Comparison of ENCODE assay signal across 11 cellular contexts in genomic region chr3:170021083-170021482, GRCh38. TPM values are rescaled to one million over a fixed set of nuclear protein-coding genes. Genes with fewer than 3 reads are reported as not detected.
A peak's percentile ranks its signal among the peaks of the same experiment; 100 is the strongest.
DNase-seq lines count a peak whose midpoint lies in the region; ATAC-seq, FAIRE-seq and TF ChIP-seq lines count a peak whose summit lies in the region.
"Had no signal": no experiment of that assay in that cellular context is flagged by ENCODE, and none has a peak within 500 bp of the region (broad histone marks: within the 10 kb centered on the region; RNA-seq: fewer than 3 reads in every experiment).

No MANE protein-coding gene starts in this region.

- H3K4me1 ChIP-seq in K562 (replicated peaks in 1 of 2; ENCODE audit: control insufficient read depth in 2 of 2, insufficient read depth in 2 of 2, low read length in 2 of 2) (no peaks in the 10 kb centered on the region; a peak in 1 of 5 replicates), osteoblast (ENCODE audit: insufficient read depth, low read length) (no peaks in the 10 kb centered on the region)

- no TSS peak for BruUV-seq in K562 (replicated peaks; lab: Mats Ljungman, UMichigan)

- no peak overlapping the region for H3K4me3 Mint-ChIP-seq in activated naive CD4-positive, alpha-beta T cell treated with anti-CD3 and anti-CD28 coated beads, Interleukin-2, amount 50 U/mL, for 24 hours
- no peak overlapping the region for H3K4me3 Mint-ChIP-seq in activated naive CD4-positive, alpha-beta T cell treated with anti-CD3 and anti-CD28 coated beads, Interleukin-2, amount 10 ng/mL, durations not matched to agents 7 days and 5 days
- H3K4me3 Mint-ChIP-seq in HFFc6: no peak overlapping the region

- no peak overlapping the region for H3K4me3 ChIP-seq in K562
- no peak overlapping the region for H3K4me3 ChIP-seq in osteoblast (ENCODE audit: insufficient read depth, low read length)
- H3K4me3 ChIP-seq in coronary artery: no peak overlapping the region
- H3K4me3 ChIP-seq: ovary had no signal

- FAIRE-seq in K562 (lab: Jason Lieb, UNC): no peak

- no peak for DNase-seq in activated naive CD4-positive, alpha-beta T cell treated with anti-CD3 and anti-CD28 coated beads, Interleukin-2, amount 10 ng/mL, durations not matched to agents 7 days and 5 days
- DNase-seq in HFFc6: no peak
- no peak for DNase-seq in K562 (ENCODE audit: extremely low read depth in 1 of 4, low spot score in 3 of 4)
- DNase-seq in osteoblast (ENCODE audit: insufficient read length, low spot score, missing footprints): no peak
- DNase-seq in GM19240 (ENCODE audit: insufficient read length, low spot score): no peak
- DNase-seq in coronary artery (ENCODE audit: low spot score): no peak
- DNase-seq: NCI-H1436 treated with DMSO at 0.1 percent for 48 hours, ovary, T-helper 2 cell had no signal

- no peaks in the 10 kb centered on the region for H3K9me3 ChIP-seq in K562 (replicated peaks; ENCODE audit: control insufficient read depth, insufficient read depth, low read depth, low read length)
- H3K9me3 ChIP-seq in osteoblast (ENCODE audit: low read depth, low read length): no peaks in the 10 kb centered on the region
- H3K9me3 ChIP-seq: ovary had no signal

- ATAC-seq in K562 (peak; percentile 65; the same call in 2 of the 3 replicates), HG03565 (IDR thresholded peaks at IDR 0.05; ENCODE audit: unreplicated experiment) (no peak)

- no peaks in the 10 kb centered on the region for H3K9me1 ChIP-seq in K562 (ENCODE audit: control insufficient read depth, insufficient read depth, low read length)

- H3K79me2 ChIP-seq in K562 (ENCODE audit: control insufficient read depth, insufficient read depth, low read length) (no peaks in the 10 kb centered on the region), osteoblast (ENCODE audit: insufficient read depth, low read length) (no peaks in the 10 kb centered on the region)

- peak in 1 of 2 experiments; percentile 37; a peak in 1 of 4 replicates for TF ChIP-seq RAD21 in K562 (CRISPR knock-in tag; conservative IDR thresholded peaks at IDR 0.05 in 1 of 2, IDR thresholded peaks at IDR 0.05 in 1 of 2)

- peaks cover 28% of the 10 kb centered on the region for H3K4me1 Mint-ChIP-seq in activated naive CD4-positive, alpha-beta T cell treated with anti-CD3 and anti-CD28 coated beads, Interleukin-2, amount 50 U/mL, for 24 hours
- peaks cover 24% of the 10 kb centered on the region for H3K4me1 Mint-ChIP-seq in activated naive CD4-positive, alpha-beta T cell treated with anti-CD3 and anti-CD28 coated beads, Interleukin-2, amount 10 ng/mL, durations not matched to agents 7 days and 5 days
- H3K4me1 Mint-ChIP-seq in HFFc6 (ENCODE audit: low read depth): no peaks in the 10 kb centered on the region

- H3K36me3 Mint-ChIP-seq in activated naive CD4-positive, alpha-beta T cell treated with anti-CD3 and anti-CD28 coated beads, Interleukin-2, amount 50 U/mL, for 24 hours: no peaks in the 10 kb centered on the region
- peaks cover 5% of the 10 kb centered on the region for H3K36me3 Mint-ChIP-seq in activated naive CD4-positive, alpha-beta T cell treated with anti-CD3 and anti-CD28 coated beads, Interleukin-2, amount 10 ng/mL, durations not matched to agents 7 days and 5 days
- no peaks in the 10 kb centered on the region for H3K36me3 Mint-ChIP-seq in HFFc6 (ENCODE audit: low read depth)

- CTCF ChIA-PET in activated naive CD4-positive, alpha-beta T cell treated with anti-CD3 and anti-CD28 coated beads, Interleukin-2, amount 10 ng/mL, durations not matched to agents 7 days and 5 days (lab: Charles Lee): interaction anchor here (0.6 to 2.9 kb wide), 10 partner anchors 13 to 259 kb away, joined by 3 to 16 read pairs (median 4); partner anchors contain the start of genes GPR160, LRRC31 and SEC62
- CTCF ChIA-PET in K562 (lab: Yijun Ruan, JAX; ENCODE audit: low intra/inter-chr PET ratio): no interaction called here

- H3K27ac ChIP-seq in K562 (ENCODE audit: extremely low read depth, low read depth, low read length): no peak overlapping the region
- no peak overlapping the region for H3K27ac ChIP-seq in osteoblast (ENCODE audit: low read depth, low read length)
- H3K27ac ChIP-seq in coronary artery: no peak overlapping the region
- H3K27ac ChIP-seq: ovary had no signal

- intact Hi-C loops in K562 (cut with micrococcal nuclease): loop anchor here (2.0 kb wide), 1 partner anchor 158 kb away; no protein-coding TSS in a partner anchor

- H3K4me2 ChIP-seq in K562 (ENCODE audit: insufficient read depth, low read length) (no peak overlapping the region), osteoblast (ENCODE audit: insufficient read depth, low read length) (no peak overlapping the region)

- POLR2A ChIA-PET in K562 (lab: Yijun Ruan, JAX): interaction anchor here (0.7 to 1.5 kb wide), 4 partner anchors 13 to 135 kb away, joined by 3 to 5 read pairs (median 4); no protein-coding TSS in a partner anchor

- TF ChIP-seq CTCF in HFFc6 (IDR thresholded peaks at IDR 0.05) (peak; percentile 46), K562 (IDR thresholded peaks at IDR 0.05 in 2 of 3, conservative IDR thresholded peaks at IDR 0.05 in 1 of 3; ENCODE audit: insufficient read depth in 2 of 3, low read depth in 1 of 3, low read length in 3 of 3) (peak; percentile 10 to 40 (median 19); a peak in 2 of 6 replicates), osteoblast (IDR thresholded peaks at IDR 0.05; ENCODE audit: extremely low read depth, low read depth, low read length) (peak; percentile 35), coronary artery (IDR thresholded peaks at IDR 0.05) (no peak)

- TF ChIP-seq EP300 in K562 (IDR thresholded peaks at IDR 0.05; ENCODE audit: low read length): no peak

- TF ChIP-seq POLR2A in K562 (conservative IDR thresholded peaks at IDR 0.05): no peak

- peaks cover 2 to 8% of the 10 kb centered on the region in 2 experiments; a peak in 2 of 5 replicates for H3K27me3 ChIP-seq in K562 (ENCODE audit: control insufficient read depth in 2 of 2, insufficient read depth in 2 of 2, low read length in 2 of 2)
- peaks cover 14% of the 10 kb centered on the region for H3K27me3 ChIP-seq in osteoblast (ENCODE audit: insufficient read depth, low read length)
- H3K27me3 ChIP-seq: ovary had no signal

- no peaks in the 10 kb centered on the region for H3K9me3 Mint-ChIP-seq in activated naive CD4-positive, alpha-beta T cell treated with anti-CD3 and anti-CD28 coated beads, Interleukin-2, amount 50 U/mL, for 24 hours
- no peaks in the 10 kb centered on the region for H3K9me3 Mint-ChIP-seq in activated naive CD4-positive, alpha-beta T cell treated with anti-CD3 and anti-CD28 coated beads, Interleukin-2, amount 10 ng/mL, durations not matched to agents 7 days and 5 days
- no peaks in the 10 kb centered on the region for H3K9me3 Mint-ChIP-seq in HFFc6

- WGBS in K562 (ENCODE audit: insufficient coverage, low coverage, missing lambda C conversion rate): 19% methylated on average over 3 of the region's 3 CpGs

- H4K20me1 ChIP-seq in K562 (replicated peaks; ENCODE audit: control insufficient read depth, insufficient read depth, low read length): no peaks in the 10 kb centered on the region
- no peaks in the 10 kb centered on the region for H4K20me1 ChIP-seq in osteoblast (ENCODE audit: insufficient read depth, low read length)

- H2AFZ ChIP-seq in K562 (ENCODE audit: low read depth, low read length): no peak overlapping the region
- H2AFZ ChIP-seq in osteoblast (ENCODE audit: low read length): no peak overlapping the region

- no peaks in the 10 kb centered on the region for H3K27me3 Mint-ChIP-seq in activated naive CD4-positive, alpha-beta T cell treated with anti-CD3 and anti-CD28 coated beads, Interleukin-2, amount 50 U/mL, for 24 hours
- H3K27me3 Mint-ChIP-seq in activated naive CD4-positive, alpha-beta T cell treated with anti-CD3 and anti-CD28 coated beads, Interleukin-2, amount 10 ng/mL, durations not matched to agents 7 days and 5 days: peaks cover 8% of the 10 kb centered on the region
- peaks cover 2% of the 10 kb centered on the region for H3K27me3 Mint-ChIP-seq in HFFc6 (ENCODE audit: insufficient read depth)

- H3K36me3 ChIP-seq in K562 (ENCODE audit: control insufficient read depth, insufficient read depth, low read length) (no peaks in the 10 kb centered on the region), osteoblast (ENCODE audit: insufficient read depth, low read length) (no peaks in the 10 kb centered on the region)
- H3K36me3 ChIP-seq: ovary had no signal

- no peak overlapping the region for H3K9ac ChIP-seq in K562 (ENCODE audit: insufficient read depth in 1 of 2, low read depth in 2 of 2, low read length in 2 of 2)

- peak overlapping the region; percentile 83 for H3K27ac Mint-ChIP-seq in activated naive CD4-positive, alpha-beta T cell treated with anti-CD3 and anti-CD28 coated beads, Interleukin-2, amount 50 U/mL, for 24 hours
- no peak overlapping the region for H3K27ac Mint-ChIP-seq in activated naive CD4-positive, alpha-beta T cell treated with anti-CD3 and anti-CD28 coated beads, Interleukin-2, amount 10 ng/mL, durations not matched to agents 7 days and 5 days
- no peak overlapping the region for H3K27ac Mint-ChIP-seq in HFFc6

- in situ Hi-C loops in K562 (cut with MboI): no loop called here

RNA-seq across cellular contexts. Expression of gene GPR160, which starts 16.7 kb away (rescaled TPM):
- under 1 TPM in 3 of 6 experiments, not detected in 3; 0.10 to 0.23 (median 0.19) TPM for total RNA-seq in HFFc6 (2021; fragmentation: NEBNext Ultra II Directional; extraction: Animal tissue kit (Norgen Biotek cat#: 25700))
- 2.5 and 7.3 TPM in 2 replicates for total RNA-seq in K562 (2011; cell fraction: chromatin; rRNA removed; ENCODE audit: low replicate concordance)
- 1.3 and 2.4 TPM in 2 replicates for total RNA-seq in K562 (2011; cell fraction: nucleolus; rRNA removed)
- 4.3 and 6.6 TPM in 2 replicates for total RNA-seq in K562 (2011; cell fraction: nucleoplasm; rRNA removed)
- total RNA-seq in K562 (2014; rRNA removed) (6.0 and 8.3 TPM in 2 replicates), K562 (2014; rRNA removed; fragmentation: Illumina TruSeq; extraction: Trizol) (9.1 and 9.6 TPM in 2 replicates), K562 (2015; rRNA removed; fragmentation: Illumina TruSeq; extraction: Trizol) (7.8 and 9.5 TPM in 2 replicates), K562 (2021) (5.0 and 6.6 TPM in 2 replicates), osteoblast (0.29 TPM in 1 of 2 replicates, not detected in the other)
- polyA plus RNA-seq in K562 (2011; rRNA removed) (6.8 and 8.7 TPM in 2 replicates), K562 (2014; fragmentation: Illumina TruSeq; extraction: Trizol) (9.9 and 10.5 TPM in 2 replicates), K562 (2014; fragmentation: Nextera tagmentation; extraction: Ambion mirVana) (1 to 10 TPM; 1.3 to 1.5 TPM), K562 (2014; rRNA removed) (5.1 and 6.0 TPM in 2 replicates)
- polyA plus RNA-seq in K562 (2011; cell fraction: cytosol; rRNA removed): 2.9 and 4.4 TPM in 2 replicates
- 1.4 and 1.7 TPM in 2 replicates for polyA plus RNA-seq in K562 (2011; cell fraction: nucleus; rRNA removed)
- 6.9 and 16.9 TPM in 2 replicates for polyA plus RNA-seq in K562 (2012)
- 5.0 and 5.8 TPM in 2 replicates for polyA minus RNA-seq in K562 (2011; rRNA and poly(A)+ RNA removed)
- 2.4 and 3.2 TPM in 2 replicates for polyA minus RNA-seq in K562 (2011; cell fraction: cytosol; rRNA and poly(A)+ RNA removed)
- 1.5 and 2.7 TPM in 2 replicates for polyA minus RNA-seq in K562 (2011; cell fraction: nucleus; rRNA and poly(A)+ RNA removed)

RNA-seq across cellular contexts. Expression of gene SEC62, which starts 54.5 kb away (rescaled TPM):
- total RNA-seq in HFFc6 (2021; fragmentation: NEBNext Ultra II Directional; extraction: Animal tissue kit (Norgen Biotek cat#: 25700)): 100 to 1,000 TPM; 124 to 153 (median 133) TPM
- total RNA-seq in K562 (2011; cell fraction: chromatin; rRNA removed; ENCODE audit: low replicate concordance): 16.8 and 69.9 TPM in 2 replicates
- total RNA-seq in K562 (2011; cell fraction: nucleolus; rRNA removed): 9.7 and 15.5 TPM in 2 replicates
- total RNA-seq in K562 (2011; cell fraction: nucleoplasm; rRNA removed): 37.0 and 70.5 TPM in 2 replicates
- 34.5 and 36.0 TPM in 2 replicates for total RNA-seq in K562 (2014; rRNA removed)
- 45.3 and 55.8 TPM in 2 replicates for total RNA-seq in K562 (2014; rRNA removed; fragmentation: Illumina TruSeq; extraction: Trizol)
- total RNA-seq in K562 (2015; rRNA removed; fragmentation: Illumina TruSeq; extraction: Trizol): 47.9 and 51.8 TPM in 2 replicates
- 46.6 and 52.1 TPM in 2 replicates for total RNA-seq in K562 (2021)
- polyA plus RNA-seq in K562 (2011; rRNA removed): 47.3 and 54.0 TPM in 2 replicates
- polyA plus RNA-seq in K562 (2011; cell fraction: cytosol; rRNA removed): 28.3 and 50.2 TPM in 2 replicates
- polyA plus RNA-seq in K562 (2011; cell fraction: nucleus; rRNA removed): 24.7 and 33.9 TPM in 2 replicates
- polyA plus RNA-seq in K562 (2012): 36.4 and 92.2 TPM in 2 replicates
- 62.6 and 78.8 TPM in 2 replicates for polyA plus RNA-seq in K562 (2014; fragmentation: Illumina TruSeq; extraction: Trizol)
- polyA plus RNA-seq in K562 (2014; fragmentation: Nextera tagmentation; extraction: Ambion mirVana): 100 to 1,000 TPM; 118 to 152 TPM
- 43.2 and 52.7 TPM in 2 replicates for polyA plus RNA-seq in K562 (2014; rRNA removed)
- 94.8 and 102 TPM in 2 replicates for polyA minus RNA-seq in K562 (2011; rRNA and poly(A)+ RNA removed)
- 18.3 and 22.0 TPM in 2 replicates for polyA minus RNA-seq in K562 (2011; cell fraction: cytosol; rRNA and poly(A)+ RNA removed)
- polyA minus RNA-seq in K562 (2011; cell fraction: nucleus; rRNA and poly(A)+ RNA removed): 10.4 and 24.3 TPM in 2 replicates
- total RNA-seq in osteoblast: 31.5 and 34.2 TPM in 2 replicates
